In genomic region chr19:1384478-1385110, GRCh38 we compare ENCODE assay signal across 8 cellular contexts. TPM values are rescaled to one million over a fixed set of nuclear protein-coding genes. Genes with fewer than 3 reads are reported as not detected.
DNase-seq lines count a peak whose midpoint lies in the region; ATAC-seq and TF ChIP-seq lines count a peak whose summit lies in the region.

No MANE protein-coding gene starts in this region.

- H3K27me3 Mint-ChIP-seq in naive thymus-derived CD8-positive, alpha-beta T cell: peaks cover 0 to 5% (median 2%) of the 10 kb centered on the region in 5 donors

- no peaks in the 10 kb centered on the region for H3K9me3 ChIP-seq in MG63

- CTCF ChIA-PET in BJ (lab: Yijun Ruan, JAX): interaction anchor here (1.2 kb wide), 1 partner anchor 105 kb away, joined by 3 read pairs; no protein-coding TSS in a partner anchor

- H3K4me3 Mint-ChIP-seq in naive thymus-derived CD8-positive, alpha-beta T cell: peak overlapping the region; percentile 63 to 98 (median 90)

- no peak for TF ChIP-seq CTCF in BJ (IDR thresholded peaks at IDR 0.05; ENCODE audit: insufficient read depth, low read depth, low read length)
- no peak for TF ChIP-seq CTCF in coronary artery (IDR thresholded peaks at IDR 0.05)

- peak overlapping the region; percentile 84 to 93 for H3K27ac ChIP-seq in coronary artery

- H3K27me3 ChIP-seq in BJ (ENCODE audit: control insufficient read depth, insufficient read depth, low read length): no peaks in the 10 kb centered on the region
- no peaks in the 10 kb centered on the region for H3K27me3 ChIP-seq in MG63

- no peak for DNase-seq in BJ (ENCODE audit: low read depth)
- DNase-seq in MG63: no peak
- DNase-seq in coronary artery (ENCODE audit: low spot score): no peak
- peak in 1 of 10 donors; percentile 7 for DNase-seq in naive thymus-derived CD8-positive, alpha-beta T cell
- no peak for DNase-seq in NCI-H1436 (lab: John Stamatoyannopoulos, UW)
- no peak for DNase-seq in stimulated activated CD4-positive, alpha-beta T cell treated with anti-CD3 and anti-CD28 coated beads, Interleukin-2, amount 100 ng/mL, for 24 hours
- no peak for DNase-seq in DMS53 treated with DMSO at 0.1 percent for 48 hours (lab: John Stamatoyannopoulos, UW; ENCODE audit: unreplicated experiment)
- DNase-seq in AML-193 (lab: John Stamatoyannopoulos, UW): no peak

- peak overlapping the region; percentile 97 for H3K4me3 ChIP-seq in BJ (ENCODE audit: low read depth, low read length)
- peak overlapping the region; percentile 69 for H3K4me3 ChIP-seq in MG63
- H3K4me3 ChIP-seq in coronary artery: peak overlapping the region; percentile 90

- H3K36me3 ChIP-seq in BJ (ENCODE audit: control insufficient read depth, insufficient read depth, low read length) (peaks cover 10% of the 10 kb centered on the region), MG63 (0 out of 2 replicates have a peak, but pooled peaks cover 2% of the 10 kb centered on the region)

- peaks cover 19 to 32% (median 28%) of the 10 kb centered on the region in 4 donors for H3K4me1 Mint-ChIP-seq in naive thymus-derived CD8-positive, alpha-beta T cell

- H3K9me3 Mint-ChIP-seq in naive thymus-derived CD8-positive, alpha-beta T cell: peaks cover 0 to 7% (median 0%) of the 10 kb centered on the region in 9 donors

- H3K27ac Mint-ChIP-seq in naive thymus-derived CD8-positive, alpha-beta T cell: peak overlapping the region; percentile 7 to 99 (median 68)

- H3K36me3 Mint-ChIP-seq in naive thymus-derived CD8-positive, alpha-beta T cell: peaks cover 0 to 16% (median 4%) of the 10 kb centered on the region in 3 donors

- ATAC-seq in naive thymus-derived CD8-positive, alpha-beta T cell: no peak

- POLR2A ChIA-PET in BJ (lab: Charles Lee): no interaction called here
- POLR2A ChIA-PET in naive thymus-derived CD8-positive, alpha-beta T cell (lab: Charles Lee): interaction anchor here (0.5 to 2.0 kb wide), 4 partner anchors 12 to 138 kb away, joined by 3 to 8 read pairs (median 4); partner anchors contain the start of gene CIRBP

RNA-seq across cellular contexts. Expression of gene NDUFS7, which starts 0.9 kb away (rescaled TPM):
- polyA plus RNA-seq in BJ (2011; rRNA removed): 35.5 and 59.6 TPM in 2 replicates
- 12.9 and 20.4 TPM in 2 replicates for polyA minus RNA-seq in BJ (2011; rRNA and poly(A)+ RNA removed)
- total RNA-seq in MG63 (2014; rRNA removed; shearing (Covaris generic); ENCODE audit: low replicate concordance): 19.3 and 49.5 TPM in 2 replicates
- total RNA-seq in naive thymus-derived CD8-positive, alpha-beta T cell: 10 to 100 TPM; 65.3 to 74.3 TPM
- 100 to 1,000 TPM; 211 to 233 (median 215) TPM for polyA plus RNA-seq in naive thymus-derived CD8-positive, alpha-beta T cell

RNA-seq across cellular contexts. Expression of gene GAMT, which starts 16.7 kb away (rescaled TPM):
- polyA plus RNA-seq in BJ (2011; rRNA removed): 26.9 and 43.7 TPM in 2 replicates
- polyA minus RNA-seq in BJ (2011; rRNA and poly(A)+ RNA removed): 17.9 and 31.2 TPM in 2 replicates
- total RNA-seq in MG63 (2014; rRNA removed; shearing (Covaris generic); ENCODE audit: low replicate concordance): 22.1 and 30.7 TPM in 2 replicates
- total RNA-seq in naive thymus-derived CD8-positive, alpha-beta T cell: 10 to 100 TPM; 14.0 to 18.0 TPM
- polyA plus RNA-seq in naive thymus-derived CD8-positive, alpha-beta T cell: 10 to 100 TPM; 29.4 to 33.6 (median 30.7) TPM

RNA-seq across cellular contexts. Expression of gene DAZAP1, which starts 22.8 kb away (rescaled TPM):
- 38.3 and 48.9 TPM in 2 replicates for polyA plus RNA-seq in BJ (2011; rRNA removed)
- polyA minus RNA-seq in BJ (2011; rRNA and poly(A)+ RNA removed): 18.8 and 19.6 TPM in 2 replicates
- total RNA-seq in MG63 (2014; rRNA removed; shearing (Covaris generic); ENCODE audit: low replicate concordance): 107 and 149 TPM in 2 replicates
- 100 to 1,000 TPM; 166 TPM for total RNA-seq in naive thymus-derived CD8-positive, alpha-beta T cell
- polyA plus RNA-seq in naive thymus-derived CD8-positive, alpha-beta T cell: 1 to 10 TPM; 5.9 to 8.5 (median 7.5) TPM

RNA-seq across cellular contexts. Expression of gene RPS15, which starts 53.6 kb away (rescaled TPM):
- 854 and 1,597 TPM in 2 replicates for polyA plus RNA-seq in BJ (2011; rRNA removed)
- 665 and 710 TPM in 2 replicates for polyA minus RNA-seq in BJ (2011; rRNA and poly(A)+ RNA removed)
- total RNA-seq in MG63 (2014; rRNA removed; shearing (Covaris generic); ENCODE audit: low replicate concordance): 702 and 820 TPM in 2 replicates
- total RNA-seq in naive thymus-derived CD8-positive, alpha-beta T cell: 1,000 to 10,000 TPM; 1,886 to 1,928 TPM
- 1,000 to 10,000 TPM; 3,438 to 4,304 (median 3,489) TPM for polyA plus RNA-seq in naive thymus-derived CD8-positive, alpha-beta T cell
